Comparison of ENCODE assay signal across 41 cellular contexts in the genomic region with DNA sequence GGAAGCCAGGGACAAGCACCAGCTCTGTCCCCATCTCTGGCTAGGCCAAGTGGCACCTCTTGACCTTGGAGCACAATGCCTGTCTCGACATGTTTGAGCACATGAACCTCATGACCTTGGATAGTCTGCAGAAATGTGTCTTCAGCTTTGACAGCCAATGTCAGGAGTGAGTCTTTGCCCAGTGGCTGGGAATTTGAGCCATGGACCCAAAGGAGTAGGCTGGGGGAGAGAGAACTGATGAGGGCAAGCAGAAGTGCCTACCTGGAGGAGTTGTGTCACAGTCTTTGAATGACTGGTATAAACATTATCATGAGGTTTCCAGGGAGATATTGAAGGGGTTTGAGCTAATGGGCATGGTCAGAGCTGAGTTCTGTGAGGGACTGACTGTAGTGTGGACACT. TPM values are rescaled to one million over a fixed set of nuclear protein-coding genes. Genes with fewer than 3 reads are reported as not detected.
"Had no signal": no experiment of that assay in that cellular context is flagged by ENCODE, and none has a peak within 500 bp of the region (broad histone marks: within the 10 kb centered on the region; RNA-seq: fewer than 3 reads in every experiment).

No MANE protein-coding gene starts in this region.

- H3K4me1 Mint-ChIP-seq: activated B cell treated with CpG ODN at 0.5 μM for 24 hours; activated CD4-positive, alpha-beta T cell treated with anti-CD3 and anti-CD28 coated beads, Interleukin-2, amount 10 ng/mL, durations not matched to agents 24 days and 14 days; activated naive CD8-positive, alpha-beta T cell treated with anti-CD3 and anti-CD28 coated beads for 36 hours; activated T-helper 17 cell treated with anti-CD3 and anti-CD28 coated beads, Interleukin-2, amount 50 U/mL, for 72 hours; central memory CD8-positive, alpha-beta T cell had no signal

- DNase-seq: activated B cell treated with CpG ODN at 0.5 μM for 24 hours; activated CD4-positive, alpha-beta memory T cell treated with anti-CD3 and anti-CD28 coated beads for 36 hours; activated CD4-positive, alpha-beta T cell treated with anti-CD3 and anti-CD28 coated beads for 4 hours; activated CD4-positive, alpha-beta T cell treated with anti-CD3 and anti-CD28 coated beads, Interleukin-2, amount 50 U/mL, for 1 hour; activated CD4-positive, alpha-beta T cell treated with anti-CD3 and anti-CD28 coated beads, Interleukin-2, amount 50 U/mL, for 4 hours; activated CD4-positive, CD25-positive, alpha-beta regulatory T cell treated with anti-CD3 and anti-CD28 coated beads, Interleukin-2, amount 50 U/mL, for 72 hours; activated CD8-positive, alpha-beta memory T cell treated with anti-CD3 and anti-CD28 coated beads, Interleukin-2, amount 50 U/mL, for 4 hours; activated CD8-positive, alpha-beta T cell treated with anti-CD3 and anti-CD28 coated beads for 36 hours; activated effector memory CD4-positive, alpha-beta T cell treated with anti-CD3 and anti-CD28 coated beads, Interleukin-2, amount 50 U/mL, for 16 hours; activated gamma-delta T cell treated with Interleukin-2 at 50 U/mL for 16 hours; activated naive CD4-positive, alpha-beta T cell; activated naive CD4-positive, alpha-beta T cell treated with anti-CD3 and anti-CD28 coated beads for 36 hours; activated naive CD4-positive, alpha-beta T cell treated with anti-CD3 and anti-CD28 coated beads, Interleukin-2, amount 50 U/mL, for 16 hours; activated naive CD8-positive, alpha-beta T cell treated with anti-CD3 and anti-CD28 coated beads for 36 hours; activated T-cell treated with anti-CD3 and anti-CD28 coated beads for 4 hours; activated T-cell treated with anti-CD3 and anti-CD28 coated beads, Interleukin-2, amount 50 U/mL, for 1 hour; activated T-cell treated with anti-CD3 and anti-CD28 coated beads, Interleukin-2, amount 50 U/mL, for 4 hours; activated T-cell treated with anti-CD3 and anti-CD28 coated beads, Interleukin-2, amount 50 U/mL, for 72 hours; adrenal gland; amniotic stem cell; body of pancreas; brain microvascular endothelial cell; caudate nucleus; cerebellar nuclear complex; T-helper 1 cell; T-helper 2 cell; T-helper 9 cell had no signal

- H3K4me3 ChIP-seq: adrenal gland, body of pancreas, breast epithelium, cardiac muscle cell had no signal

- ATAC-seq: activated CD8-positive, alpha-beta T cell treated with anti-CD3 and anti-CD28 coated beads for 36 hours; activated naive CD4-positive, alpha-beta T cell treated with anti-CD3 and anti-CD28 coated beads, Interleukin-2, amount 50 U/mL, for 72 hours; activated T-cell treated with anti-CD3 and anti-CD28 coated beads, Interleukin-2, amount 50 U/mL, for 4 hours; activated T-cell treated with anti-CD3 and anti-CD28 coated beads, Interleukin-2, amount 50 U/mL, for 72 hours; activated T-helper 17 cell treated with anti-CD3 and anti-CD28 coated beads, Interleukin-2, amount 50 U/mL, for 72 hours; body of pancreas had no signal

- H3K4me3 Mint-ChIP-seq: activated B cell treated with CpG ODN at 0.5 μM for 24 hours; activated CD4-positive, alpha-beta memory T cell treated with anti-CD3 and anti-CD28 coated beads for 36 hours; activated CD4-positive, alpha-beta T cell treated with anti-CD3 and anti-CD28 coated beads, Interleukin-2, amount 10 ng/mL, durations not matched to agents 24 days and 14 days; activated CD8-positive, alpha-beta T cell treated with anti-CD3 and anti-CD28 coated beads for 36 hours; activated naive CD4-positive, alpha-beta T cell treated with anti-CD3 and anti-CD28 coated beads for 36 hours; activated naive CD8-positive, alpha-beta T cell treated with anti-CD3 and anti-CD28 coated beads for 36 hours; activated T-cell treated with anti-CD3 and anti-CD28 coated beads, Interleukin-2, amount 50 U/mL, for 4 hours; activated T-cell treated with anti-CD3 and anti-CD28 coated beads, Interleukin-2, amount 50 U/mL, for 72 hours; activated T-helper 1 cell treated with anti-CD3 and anti-CD28 coated beads, Interleukin-12 subunit alpha, Interleukin-12 subunit beta, Interleukin-2, Interleukin-4 antibody, amounts not matched to agents 30 ng/mL and 10 ng/mL and 1 ng/mL, durations not matched to agents 14 hours and 24 hours and 36 hours; activated T-helper 17 cell treated with anti-CD3 and anti-CD28 coated beads, Interleukin-2, amount 50 U/mL, for 72 hours; central memory CD8-positive, alpha-beta T cell; T-helper 1 cell treated with Interleukin-12 subunit alpha and Interleukin-12 subunit beta and Interleukin-4 antibody, amounts not matched to agents 30 μg/mL and 1 μg/mL, for 36 hours; T-helper 2 cell treated with Interferon-gamma antibody and Interleukin-4, amounts not matched to agents 5 μg/mL and 100 μg/mL, for 36 hours had no signal

- H3K36me3 Mint-ChIP-seq: activated CD4-positive, alpha-beta memory T cell treated with anti-CD3 and anti-CD28 coated beads for 36 hours; activated naive CD4-positive, alpha-beta T cell treated with anti-CD3 and anti-CD28 coated beads, Interleukin-2, amount 50 U/mL, for 72 hours; activated naive CD8-positive, alpha-beta T cell treated with anti-CD3 and anti-CD28 coated beads for 36 hours had no signal

- H3K9me3 Mint-ChIP-seq: activated B cell treated with CpG ODN at 0.5 μM for 24 hours; activated CD4-positive, alpha-beta memory T cell treated with anti-CD3 and anti-CD28 coated beads for 36 hours; activated CD4-positive, alpha-beta T cell treated with anti-CD3 and anti-CD28 coated beads, Interleukin-2, amount 10 ng/mL, durations not matched to agents 24 days and 14 days; activated CD8-positive, alpha-beta T cell treated with anti-CD3 and anti-CD28 coated beads for 36 hours; activated naive CD4-positive, alpha-beta T cell treated with anti-CD3 and anti-CD28 coated beads for 36 hours; activated naive CD4-positive, alpha-beta T cell treated with anti-CD3 and anti-CD28 coated beads, Interleukin-2, amount 50 U/mL, for 72 hours; activated naive CD8-positive, alpha-beta T cell treated with anti-CD3 and anti-CD28 coated beads for 36 hours; activated T-cell treated with anti-CD3 and anti-CD28 coated beads, Interleukin-2, amount 50 U/mL, for 4 hours; activated T-cell treated with anti-CD3 and anti-CD28 coated beads, Interleukin-2, amount 50 U/mL, for 72 hours; activated T-helper 1 cell treated with anti-CD3 and anti-CD28 coated beads, Interleukin-12 subunit alpha, Interleukin-12 subunit beta, Interleukin-2, Interleukin-4 antibody, amounts not matched to agents 30 ng/mL and 10 ng/mL and 1 ng/mL, durations not matched to agents 14 hours and 24 hours and 36 hours; activated T-helper 17 cell treated with anti-CD3 and anti-CD28 coated beads, Interleukin-2, amount 50 U/mL, for 72 hours; central memory CD8-positive, alpha-beta T cell; T-helper 1 cell treated with Interleukin-12 subunit alpha and Interleukin-12 subunit beta and Interleukin-4 antibody, amounts not matched to agents 30 μg/mL and 1 μg/mL, for 36 hours; T-helper 2 cell treated with Interferon-gamma antibody and Interleukin-4, amounts not matched to agents 5 μg/mL and 100 μg/mL, for 36 hours had no signal

- H3K27me3 ChIP-seq: body of pancreas, brain microvascular endothelial cell, cardiac muscle cell had no signal

- H3K27ac ChIP-seq: adrenal gland, body of pancreas, brain microvascular endothelial cell, breast epithelium, cardiac muscle cell, VCaP had no signal

- H3K27ac Mint-ChIP-seq: activated B cell treated with CpG ODN at 0.5 μM for 24 hours; activated CD4-positive, alpha-beta memory T cell treated with anti-CD3 and anti-CD28 coated beads for 36 hours; activated CD4-positive, alpha-beta T cell treated with anti-CD3 and anti-CD28 coated beads, Interleukin-2, amount 10 ng/mL, durations not matched to agents 24 days and 14 days; activated CD8-positive, alpha-beta T cell treated with anti-CD3 and anti-CD28 coated beads for 36 hours; activated naive CD4-positive, alpha-beta T cell treated with anti-CD3 and anti-CD28 coated beads for 36 hours; activated naive CD4-positive, alpha-beta T cell treated with anti-CD3 and anti-CD28 coated beads, Interleukin-2, amount 50 U/mL, for 72 hours; activated naive CD8-positive, alpha-beta T cell treated with anti-CD3 and anti-CD28 coated beads for 36 hours; activated T-cell treated with anti-CD3 and anti-CD28 coated beads, Interleukin-2, amount 50 U/mL, for 72 hours; activated T-helper 1 cell treated with anti-CD3 and anti-CD28 coated beads, Interleukin-12 subunit alpha, Interleukin-12 subunit beta, Interleukin-2, Interleukin-4 antibody, amounts not matched to agents 30 ng/mL and 10 ng/mL and 1 ng/mL, durations not matched to agents 14 hours and 24 hours and 36 hours; activated T-helper 17 cell treated with anti-CD3 and anti-CD28 coated beads, Interleukin-2, amount 50 U/mL, for 72 hours; T-helper 1 cell treated with Interleukin-12 subunit alpha and Interleukin-12 subunit beta and Interleukin-4 antibody, amounts not matched to agents 30 μg/mL and 1 μg/mL, for 36 hours; T-helper 2 cell treated with Interferon-gamma antibody and Interleukin-4, amounts not matched to agents 5 μg/mL and 100 μg/mL, for 36 hours had no signal

RNA-seq across cellular contexts. Expression of a gene that starts 6.7 kb away (rescaled TPM):
- total RNA-seq: activated B cell treated with CpG ODN at 0.5 μM for 24 hours; activated CD4-positive, alpha-beta T cell treated with anti-CD3 and anti-CD28 coated beads, Interleukin-2, amount 10 ng/mL, durations not matched to agents 24 days and 14 days; activated CD8-positive, alpha-beta T cell treated with anti-CD3 and anti-CD28 coated beads for 36 hours; activated naive CD4-positive, alpha-beta T cell treated with anti-CD3 and anti-CD28 coated beads for 36 hours; activated naive CD8-positive, alpha-beta T cell treated with anti-CD3 and anti-CD28 coated beads for 36 hours; activated T-cell treated with anti-CD3 and anti-CD28 coated beads, Interleukin-2, amount 50 U/mL, for 4 hours; activated T-helper 1 cell treated with anti-CD3 and anti-CD28 coated beads, Interleukin-12 subunit alpha, Interleukin-12 subunit beta, Interleukin-2, Interleukin-4 antibody, amounts not matched to agents 30 ng/mL and 10 ng/mL and 1 ng/mL, durations not matched to agents 14 hours and 24 hours and 36 hours; astrocyte; cardiac muscle cell; chondrocyte had no signal

RNA-seq across cellular contexts. Expression of a gene that starts 25.5 kb away (rescaled TPM):
- total RNA-seq: activated B cell treated with CpG ODN at 0.5 μM for 24 hours; activated CD4-positive, alpha-beta memory T cell treated with anti-CD3 and anti-CD28 coated beads for 36 hours; activated CD4-positive, alpha-beta T cell treated with anti-CD3 and anti-CD28 coated beads, Interleukin-2, amount 10 ng/mL, durations not matched to agents 24 days and 14 days; activated T-helper 1 cell treated with anti-CD3 and anti-CD28 coated beads, Interleukin-12 subunit alpha, Interleukin-12 subunit beta, Interleukin-2, Interleukin-4 antibody, amounts not matched to agents 30 ng/mL and 10 ng/mL and 1 ng/mL, durations not matched to agents 14 hours and 24 hours and 36 hours; astrocyte; cardiac muscle cell; chondrocyte had no signal

RNA-seq across cellular contexts. Expression of a gene that starts 51.2 kb away (rescaled TPM):
- total RNA-seq: activated B cell treated with CpG ODN at 0.5 μM for 24 hours; activated CD4-positive, alpha-beta memory T cell treated with anti-CD3 and anti-CD28 coated beads for 36 hours; activated CD4-positive, alpha-beta T cell treated with anti-CD3 and anti-CD28 coated beads, Interleukin-2, amount 10 ng/mL, durations not matched to agents 24 days and 14 days; activated CD8-positive, alpha-beta memory T cell treated with anti-CD3 and anti-CD28 coated beads for 36 hours; activated CD8-positive, alpha-beta T cell treated with anti-CD3 and anti-CD28 coated beads for 36 hours; activated naive CD4-positive, alpha-beta T cell treated with anti-CD3 and anti-CD28 coated beads for 36 hours; activated naive CD4-positive, alpha-beta T cell treated with anti-CD3 and anti-CD28 coated beads, Interleukin-2, amount 50 U/mL, for 72 hours; activated naive CD8-positive, alpha-beta T cell treated with anti-CD3 and anti-CD28 coated beads for 36 hours; activated T-cell treated with anti-CD3 and anti-CD28 coated beads, Interleukin-2, amount 50 U/mL, for 4 hours; activated T-cell treated with anti-CD3 and anti-CD28 coated beads, Interleukin-2, amount 50 U/mL, for 72 hours; activated T-helper 1 cell treated with anti-CD3 and anti-CD28 coated beads, Interleukin-12 subunit alpha, Interleukin-12 subunit beta, Interleukin-2, Interleukin-4 antibody, amounts not matched to agents 30 ng/mL and 10 ng/mL and 1 ng/mL, durations not matched to agents 14 hours and 24 hours and 36 hours; activated T-helper 17 cell treated with anti-CD3 and anti-CD28 coated beads, Interleukin-2, amount 50 U/mL, for 72 hours; adrenal gland; aorta; astrocyte; cardiac muscle cell; chondrocyte had no signal
